ENCODE assay signal across 8 cellular contexts in genomic region chr5:43313035-43313853, GRCh38. TPM values are rescaled to one million over a fixed set of nuclear protein-coding genes. Genes with fewer than 3 reads are reported as not detected.
DNase-seq lines count a peak whose midpoint lies in the region; ATAC-seq and TF ChIP-seq lines count a peak whose summit lies in the region.

TSS of gene HMGCS1 (minus strand) at chr5:43313412. CDS start at chr5:43298965, 14,447 bp downstream.

- 0% methylated on average over 33 of the region's 70 CpGs for WGBS in SK-N-SH (ENCODE audit: low lambda C conversion rate)
- WGBS in gastroesophageal sphincter (ENCODE audit: low coverage in 1 of 2), 2 donors, result 0 to 1% methylated on average over 7 to 21 of the region's 70 CpGs

- POLR2A ChIA-PET in SK-N-SH (lab: Yijun Ruan, JAX), result interaction anchor here (0.5 to 1.9 kb wide), 5 partner anchors 15 to 192 kb away, joined by 3 to 8 read pairs (median 5); partner anchors contain the start of genes TMEM267 and ZNF131

- peaks cover 13 to 22% of the 10 kb centered on the region in 2 experiments; a peak in 3 of 4 replicates for H3K4me1 ChIP-seq in SK-N-SH (ENCODE audit: control insufficient read depth in 1 of 2, insufficient read depth in 2 of 2, low read depth in 1 of 2, low read length in 1 of 2)
- H3K4me1 ChIP-seq in gastroesophageal sphincter, result peaks cover 2 to 40% (median 10%) of the 10 kb centered on the region in 3 donors
- peaks cover 16 to 17% of the 10 kb centered on the region in 2 experiments for H3K4me1 ChIP-seq in neutrophil (ENCODE audit: control insufficient read depth in 1 of 2, insufficient read depth in 1 of 2, low read depth in 1 of 2, low read length in 1 of 2)

- H3K9me3 ChIP-seq in SK-N-SH, result no peaks in the 10 kb centered on the region
- no peaks in the 10 kb centered on the region for H3K9me3 ChIP-seq in gastroesophageal sphincter
- H3K9me3 ChIP-seq in neutrophil, result no peaks in the 10 kb centered on the region

- TF ChIP-seq POLR2A in gastroesophageal sphincter (IDR thresholded peaks at IDR 0.05), result peak; percentile 87 to 88

- peak within 1 kb of the TSS; percentile 81 to 88 for H3K27ac ChIP-seq in SK-N-SH (ENCODE audit: low read depth in 2 of 2, low read length in 1 of 2)
- H3K27ac ChIP-seq in gastroesophageal sphincter, result peak within 1 kb of the TSS; percentile 78 to 91 (median 90)
- H3K27ac ChIP-seq in neutrophil, result peak within 1 kb of the TSS; percentile 96
- peak within 1 kb of the TSS; percentile 86 for H3K27ac ChIP-seq in substantia nigra (ENCODE audit: low read depth, low read length, poor library complexity, severe bottlenecking)

- H3K4me3 ChIP-seq in SK-N-SH (ENCODE audit: low read depth in 2 of 2, low read length in 1 of 2) (peak within 1 kb of the TSS; percentile 79 to 92), gastroesophageal sphincter (peak within 1 kb of the TSS; percentile 74 to 87), neutrophil (ENCODE audit: low read depth in 1 of 2, low read length in 1 of 2) (peak within 1 kb of the TSS; percentile 84 to 93)

- H4K20me1 ChIP-seq in SK-N-SH (ENCODE audit: insufficient read depth), result peaks cover 7% of the 10 kb centered on the region; the same call in 1 of the 2 replicates

- peak within 1 kb of the TSS; percentile 89 for H3K9ac ChIP-seq in SK-N-SH

- peak within 1 kb of the TSS; percentile 97 for H2AFZ ChIP-seq in SK-N-SH (ENCODE audit: low read depth)

- peak within 1 kb of the TSS; percentile 87 for H3K4me2 ChIP-seq in SK-N-SH

- TF ChIP-seq CTCF in SK-N-SH (IDR thresholded peaks at IDR 0.05) (peak; percentile 13; the same call in 1 of the 2 replicates), gastroesophageal sphincter (IDR thresholded peaks at IDR 0.05) (no peak), neutrophil (IDR thresholded peaks at IDR 0.05) (peak; percentile 33)

- peaks cover 2 to 7% of the 10 kb centered on the region in 2 experiments for H3K36me3 ChIP-seq in SK-N-SH (replicated peaks in 1 of 2; ENCODE audit: control insufficient read depth in 1 of 2, insufficient read depth in 2 of 2, low read length in 1 of 2)
- no peaks in the 10 kb centered on the region for H3K36me3 ChIP-seq in gastroesophageal sphincter
- H3K36me3 ChIP-seq in neutrophil, result no peaks in the 10 kb centered on the region

- H3K27me3 ChIP-seq in SK-N-SH (ENCODE audit: insufficient read depth) (peaks cover 3% of the 10 kb centered on the region; the same call in 1 of the 2 replicates), gastroesophageal sphincter (no peaks in the 10 kb centered on the region), neutrophil (peaks cover 6% of the 10 kb centered on the region)

- 0 out of 2 replicates have a peak, but pooled peaks have one; percentile 6 for TF ChIP-seq RAD21 in SK-N-SH (IDR thresholded peaks at IDR 0.05; ENCODE audit: low read length)

- H3F3A ChIP-seq in SK-N-SH (replicated peaks; ENCODE audit: insufficient read depth), result no peaks in the 10 kb centered on the region

- TF ChIP-seq EP300 in SK-N-SH (IDR thresholded peaks at IDR 0.05; ENCODE audit: borderline replicate concordance in 1 of 2, low read depth in 1 of 2, low read length in 1 of 2), result no peak
- TF ChIP-seq EP300 in gastroesophageal sphincter (IDR thresholded peaks at IDR 0.05), result no peak

- no peaks in the 10 kb centered on the region for H3K9me2 ChIP-seq in SK-N-SH

- CTCF ChIA-PET in SK-N-SH (lab: Yijun Ruan, JAX), result interaction anchor here (1.1 to 4.0 kb wide), 4 partner anchors 13 to 208 kb away, joined by 3 to 20 read pairs (median 8); no protein-coding TSS in a partner anchor

- ATAC-seq in HG02571 (IDR thresholded peaks at IDR 0.05; ENCODE audit: unreplicated experiment) (peak; percentile 94), gastroesophageal sphincter (peak; percentile 98)

- H3K79me2 ChIP-seq in SK-N-SH (ENCODE audit: insufficient read depth), result peaks cover 42% of the 10 kb centered on the region

- DNase-seq in GM04504 (ENCODE audit: low read depth), result peak; percentile 99
- peak; percentile 98 for DNase-seq in NCI-H1048 (lab: John Stamatoyannopoulos, UW)
- DNase-seq in SK-N-SH, result peak; percentile 94
- peak; percentile 98 for DNase-seq in activated naive CD4-positive, alpha-beta T cell treated with anti-CD3 and anti-CD28 coated beads, Interleukin-2, amount 50 U/mL, for 16 hours
- peak; percentile 91 to 100 (median 98) for DNase-seq in substantia nigra (lab: John Stamatoyannopoulos, UW)

TF ChIP-seq in SK-N-SH, 30 proteins besides CTCF, POLR2A, EP300 and RAD21 (continues in another document):
- no peak for TF ChIP-seq TEAD4 (IDR thresholded peaks at IDR 0.05; ENCODE audit: borderline replicate concordance, insufficient read depth)
- no peak for TF ChIP-seq JUND (IDR thresholded peaks at IDR 0.05)
- TF ChIP-seq FOSL2 (IDR thresholded peaks at IDR 0.05; ENCODE audit: borderline replicate concordance, low read depth), result no peak
- TF ChIP-seq POLR2AphosphoS5 (IDR thresholded peaks at IDR 0.05; ENCODE audit: low read depth, low read length), result peak; percentile 82
- TF ChIP-seq FOXJ3 (CRISPR knock-in tag; IDR thresholded peaks at IDR 0.05), result 0 out of 2 replicates have a peak, but pooled peaks have one; percentile 51
- TF ChIP-seq MEF2A (IDR thresholded peaks at IDR 0.05; ENCODE audit: borderline replicate concordance, low read depth), result no peak
- no peak for TF ChIP-seq REST (IDR thresholded peaks at IDR 0.05; ENCODE audit: low read depth, low read length)
- 0 out of 2 replicates have a peak, but pooled peaks have one; percentile 19 for TF ChIP-seq TAF1 (IDR thresholded peaks at IDR 0.05; ENCODE audit: borderline replicate concordance, low read depth, low read length)
- no peak for TF ChIP-seq NFIC (IDR thresholded peaks at IDR 0.05; ENCODE audit: borderline replicate concordance)
- peak; percentile 8; the same call in 1 of the 2 replicates for TF ChIP-seq RCOR1 (IDR thresholded peaks at IDR 0.05; ENCODE audit: low read length)
- 0 out of 2 replicates have a peak, but pooled peaks have one; percentile 34 for TF ChIP-seq MAX (IDR thresholded peaks at IDR 0.05; ENCODE audit: low read depth)
- no peak; the same call in 1 of the 2 replicates for TF ChIP-seq USF1 (IDR thresholded peaks at IDR 0.05; ENCODE audit: borderline replicate concordance, low read depth)
- TF ChIP-seq ELF1 (IDR thresholded peaks at IDR 0.05), result peak; percentile 61
- TF ChIP-seq GABPA (IDR thresholded peaks at IDR 0.05; ENCODE audit: low read depth), result peak; percentile 47
- no peak for TF ChIP-seq TCF12 (IDR thresholded peaks at IDR 0.05)
- peak; percentile 98 for TF ChIP-seq PBX3 (IDR thresholded peaks at IDR 0.05)
- TF ChIP-seq FOXM1 (IDR thresholded peaks at IDR 0.05; ENCODE audit: low read depth), result no peak
- peak; percentile 90 for TF ChIP-seq RFX5 (IDR thresholded peaks at IDR 0.05; ENCODE audit: low read length)
- no peak for TF ChIP-seq YY1 (IDR thresholded peaks at IDR 0.05; ENCODE audit: low read depth)
- TF ChIP-seq EZH2phosphoT487 (IDR thresholded peaks at IDR 0.05; ENCODE audit: borderline replicate concordance, low read depth), result no peak
- TF ChIP-seq GATA2 (CRISPR knock-in tag; IDR thresholded peaks at IDR 0.05), result no peak
- no peak for TF ChIP-seq RXRA (IDR thresholded peaks at IDR 0.05; ENCODE audit: borderline replicate concordance, low read depth)

RNA-seq across cellular contexts. Expression of gene HMGCS1, which starts in this region (rescaled TPM):
- polyA plus RNA-seq in SK-N-SH (2012; rRNA removed), result 8.2 and 11.3 TPM in 2 replicates
- 11.1 and 11.2 TPM in 2 replicates for polyA plus RNA-seq in SK-N-SH (2012; cell fraction: cytosol; rRNA removed)
- 8.7 and 17.4 TPM in 2 replicates for polyA plus RNA-seq in SK-N-SH (2012; cell fraction: nucleus; rRNA removed)
- 10 to 100 TPM; 12.2 to 22.6 (median 14.9) TPM for total RNA-seq in gastroesophageal sphincter

Comparison
In these comparisons a context has a peak if more than half of its experiments do, and no peak if none do; other contexts are left out.
1. Peak in every context shown above with its lines: DNase-seq, ATAC-seq, H3K4me3 ChIP-seq and H3K27ac ChIP-seq.
2. CTCF ChIP-seq: peak in SK-N-SH (single experiment) and neutrophil (single experiment); none in gastroesophageal sphincter (0 of 4).